ENCODE assay signal across 6 cellular contexts in genomic region chr6:3003226-3003625, GRCh38. TPM values are rescaled to one million over a fixed set of nuclear protein-coding genes. Genes with fewer than 3 reads are reported as not detected.
DNase-seq lines count a peak whose midpoint lies in the region; ATAC-seq and TF ChIP-seq lines count a peak whose summit lies in the region.
"Not testable (repeated sequence)": the region's sequence is repeated elsewhere in the genome, so short reads cannot be mapped to it uniquely, and the experiment has no call there.

No MANE protein-coding gene starts in this region.

- not testable (repeated sequence) for H4K91ac ChIP-seq in H9 (ENCODE audit: insufficient read length, low read depth, low read length)

- CTCF ChIA-PET in WTC11 (lab: Charles Lee) = interaction anchor here (2.6 to 2.9 kb wide), 2 partner anchors 15 to 50 kb away, joined by 15 to 25 read pairs; no protein-coding TSS in a partner anchor

- not testable (repeated sequence) for H3K14ac ChIP-seq in H9 (ENCODE audit: insufficient read depth, low read length)

- no CpG with 5 or more reads among the region's 5 CpGs for WGBS in H9 (ENCODE audit: extremely low coverage, insufficient read length, low lambda C conversion rate)

- not testable (repeated sequence) for H4K20me1 ChIP-seq in H9 (ENCODE audit: control insufficient read depth, insufficient read depth, insufficient read length)

- not testable (repeated sequence) for H3K23ac ChIP-seq in H9 (ENCODE audit: insufficient read length, low read depth, low read length)

- H3K27ac ChIP-seq in H9 (ENCODE audit: insufficient read length, low read depth, low read length) = not testable (repeated sequence)
- peak overlapping the region; percentile 90 to 96 (median 91) for H3K27ac ChIP-seq in gastrocnemius medialis

- H3K27me3 Mint-ChIP-seq in H9 (ENCODE audit: low read depth); WTC11 (ENCODE audit: low read depth); activated T-helper 2 cell treated with anti-CD3 and anti-CD28 coated beads, Interferon-gamma antibody, Interleukin-2, Interleukin-4, amounts not matched to agents 10 μg/mL and 5 μg/mL and 100 μg/mL, durations not matched to agents 14 hours and 24 hours and 36 hours (ENCODE audit: low read depth); central memory CD8-positive, alpha-beta T cell; neural crest cell (ENCODE audit: low read depth): not testable (repeated sequence)

- POLR2A ChIA-PET in WTC11 (lab: Charles Lee) = not testable (repeated sequence)

- H3K36me3 ChIP-seq in gastrocnemius medialis = peaks cover 2 to 41% of the 10 kb centered on the region in 2 donors

- H3K9me3 ChIP-seq in H9 (ENCODE audit: control insufficient read depth, low read depth, low read length); gastrocnemius medialis: not testable (repeated sequence)

- DNase-seq in H9; WTC11 (ENCODE audit: low spot score); activated T-helper 2 cell treated with anti-CD3 and anti-CD28 coated beads, Interferon-gamma antibody, Interleukin-2, Interleukin-4, amounts not matched to agents 10 μg/mL and 5 μg/mL and 100 μg/mL, durations not matched to agents 14 hours and 24 hours and 36 hours (ENCODE audit: low spot score); central memory CD8-positive, alpha-beta T cell (ENCODE audit: low spot score in 2 of 2); neural crest cell (ENCODE audit: low read depth, low spot score); gastrocnemius medialis: not testable (repeated sequence)

- not testable (repeated sequence) for H2BK120ac ChIP-seq in H9 (ENCODE audit: low read depth, low read length, poor library complexity, severe bottlenecking)

- in situ Hi-C loops in gastrocnemius medialis (cut with MboI; ENCODE audit: low sequenced_read_pairs in 4 of 4) = not testable (repeated sequence)

- H2BK20ac ChIP-seq in H9 (ENCODE audit: low read depth, low read length, poor library complexity, severe bottlenecking) = not testable (repeated sequence)

- H3K18ac ChIP-seq in H9 (ENCODE audit: insufficient read length, low read depth, low read length) = not testable (repeated sequence)

- H2BK5ac ChIP-seq in H9 (ENCODE audit: insufficient read length, low read length) = not testable (repeated sequence)

- not testable (repeated sequence) for H3K4me3 ChIP-seq in gastrocnemius medialis

- not testable (repeated sequence) for H3K27me3 ChIP-seq in H9 (ENCODE audit: insufficient read depth, low read length); gastrocnemius medialis

- H3K9me3 Mint-ChIP-seq in H9; WTC11; activated T-helper 2 cell treated with anti-CD3 and anti-CD28 coated beads, Interferon-gamma antibody, Interleukin-2, Interleukin-4, amounts not matched to agents 10 μg/mL and 5 μg/mL and 100 μg/mL, durations not matched to agents 14 hours and 24 hours and 36 hours; central memory CD8-positive, alpha-beta T cell; neural crest cell: not testable (repeated sequence)

- peak overlapping the region in 1 of 2 experiments; percentile 36; a peak in 1 of 5 replicates for H3K4me3 Mint-ChIP-seq in H9
- not testable (repeated sequence) for H3K4me3 Mint-ChIP-seq in WTC11; activated T-helper 2 cell treated with anti-CD3 and anti-CD28 coated beads, Interferon-gamma antibody, Interleukin-2, Interleukin-4, amounts not matched to agents 10 μg/mL and 5 μg/mL and 100 μg/mL, durations not matched to agents 14 hours and 24 hours and 36 hours (ENCODE audit: low read depth); central memory CD8-positive, alpha-beta T cell
- H3K4me3 Mint-ChIP-seq in neural crest cell = peak overlapping the region; percentile 58

- not testable (repeated sequence) for H2AFZ ChIP-seq in H9 (ENCODE audit: low read length)

- intact Hi-C loops in activated T-helper 2 cell treated with anti-CD3 and anti-CD28 coated beads, Interferon-gamma antibody, Interleukin-2, Interleukin-4, amounts not matched to agents 10 μg/mL and 5 μg/mL and 100 μg/mL, durations not matched to agents 14 hours and 24 hours and 36 hours (cut with micrococcal nuclease) = not testable (repeated sequence)
- intact Hi-C loops in gastrocnemius medialis (cut with DNase I; ENCODE audit: low total_unique reads) = loop anchor here (5.0 kb wide), 1 partner anchor 254 kb away; the partner anchor contains the start of gene PSMG4

- H3K79me1 ChIP-seq in H9 (ENCODE audit: insufficient read depth, low read depth, low read length, poor library complexity, severe bottlenecking) = not testable (repeated sequence)

- H3K27ac Mint-ChIP-seq in H9 (peak overlapping the region in 2 of 3 experiments; percentile 36 to 78; a peak in 3 of 7 replicates), WTC11 (peak overlapping the region; percentile 83; the same call in 1 of the 2 replicates)
- peak overlapping the region; percentile 20 for H3K27ac Mint-ChIP-seq in activated T-helper 2 cell treated with anti-CD3 and anti-CD28 coated beads, Interferon-gamma antibody, Interleukin-2, Interleukin-4, amounts not matched to agents 10 μg/mL and 5 μg/mL and 100 μg/mL, durations not matched to agents 14 hours and 24 hours and 36 hours
- peak overlapping the region; percentile 71 for H3K27ac Mint-ChIP-seq in central memory CD8-positive, alpha-beta T cell (ENCODE audit: low read depth)
- not testable (repeated sequence) for H3K27ac Mint-ChIP-seq in neural crest cell (ENCODE audit: unreplicated experiment)

- H3K36me3 Mint-ChIP-seq in H9 (ENCODE audit: insufficient read depth in 1 of 3, low read depth in 3 of 3) (peaks cover 42 to 56% (median 52%) of the 10 kb centered on the region in 3 experiments), WTC11 (peaks cover 47% of the 10 kb centered on the region), neural crest cell (ENCODE audit: low read depth) (peaks cover 14% of the 10 kb centered on the region)
- H3K36me3 Mint-ChIP-seq in activated T-helper 2 cell treated with anti-CD3 and anti-CD28 coated beads, Interferon-gamma antibody, Interleukin-2, Interleukin-4, amounts not matched to agents 10 μg/mL and 5 μg/mL and 100 μg/mL, durations not matched to agents 14 hours and 24 hours and 36 hours (ENCODE audit: low read depth) = peaks cover 48% of the 10 kb centered on the region
- peaks cover 30% of the 10 kb centered on the region for H3K36me3 Mint-ChIP-seq in central memory CD8-positive, alpha-beta T cell (ENCODE audit: insufficient read depth)

- not testable (repeated sequence) for H3K79me2 ChIP-seq in H9 (ENCODE audit: insufficient read depth, low read length)

- not testable (repeated sequence) for H2BK12ac ChIP-seq in H9 (ENCODE audit: insufficient read length, low read depth, low read length)

- TF ChIP-seq CTCF in H9 (conservative IDR thresholded peaks at IDR 0.05); WTC11 (IDR thresholded peaks at IDR 0.05); neural crest cell (conservative IDR thresholded peaks at IDR 0.05); gastrocnemius medialis (IDR thresholded peaks at IDR 0.05 in 4 of 5, conservative IDR thresholded peaks at IDR 0.05 in 1 of 5): not testable (repeated sequence)

- H3T11ph ChIP-seq in H9 (ENCODE audit: low read length) = not testable (repeated sequence)

- ATAC-seq in WTC11; central memory CD8-positive, alpha-beta T cell (replicated peaks; ENCODE audit: extremely low read depth, poor library complexity, severe bottlenecking); gastrocnemius medialis: not testable (repeated sequence)

- not testable (repeated sequence) for H2AK5ac ChIP-seq in H9 (ENCODE audit: insufficient read length, low read length)

- not testable (repeated sequence) for H3K4me1 ChIP-seq in H9 (ENCODE audit: insufficient read depth, low read length)
- H3K4me1 ChIP-seq in gastrocnemius medialis = peaks cover 21 to 32% of the 10 kb centered on the region in 2 donors

- H3K4ac ChIP-seq in H9 (ENCODE audit: low read depth, low read length) = not testable (repeated sequence)

- not testable (repeated sequence) for H3K4me2 ChIP-seq in H9 (ENCODE audit: insufficient read depth, insufficient read length, low read length)

- peaks cover 46 to 55% of the 10 kb centered on the region in 2 experiments for H3K4me1 Mint-ChIP-seq in H9
- peaks cover 60% of the 10 kb centered on the region for H3K4me1 Mint-ChIP-seq in WTC11
- peaks cover 24% of the 10 kb centered on the region for H3K4me1 Mint-ChIP-seq in activated T-helper 2 cell treated with anti-CD3 and anti-CD28 coated beads, Interferon-gamma antibody, Interleukin-2, Interleukin-4, amounts not matched to agents 10 μg/mL and 5 μg/mL and 100 μg/mL, durations not matched to agents 14 hours and 24 hours and 36 hours (ENCODE audit: low read depth)
- peaks cover 26% of the 10 kb centered on the region for H3K4me1 Mint-ChIP-seq in central memory CD8-positive, alpha-beta T cell
- H3K4me1 Mint-ChIP-seq in neural crest cell = peaks cover 21% of the 10 kb centered on the region

- not testable (repeated sequence) for H2BK15ac ChIP-seq in H9 (ENCODE audit: low read depth, low read length)

- not testable (repeated sequence) for H4K8ac ChIP-seq in H9 (replicated peaks; ENCODE audit: insufficient read length, low read depth, low read length)

- not testable (repeated sequence) for H3K56ac ChIP-seq in H9 (ENCODE audit: insufficient read length, low read depth, low read length)

- not testable (repeated sequence) for TF ChIP-seq POLR2A in gastrocnemius medialis (IDR thresholded peaks at IDR 0.05)

- peaks cover 14% of the 10 kb centered on the region for H3K23me2 ChIP-seq in H9 (ENCODE audit: insufficient read length, low read depth, low read length, poor library complexity, severe bottlenecking)

- H3K9ac ChIP-seq in H9 (ENCODE audit: extremely low read depth, insufficient read length, low read length) = not testable (repeated sequence)

- H4K5ac ChIP-seq in H9 (ENCODE audit: insufficient read length, low read depth, low read length) = not testable (repeated sequence)

RNA-seq across cellular contexts. Expression of gene NQO2, which starts 3.5 kb away (rescaled TPM):
- total RNA-seq in H9 (2021) (105 and 106 TPM in 2 replicates), WTC11 (2021) (119 to 152 TPM (median 150 TPM) in 3 replicates), neural crest cell (21.4 and 21.5 TPM in 2 replicates), gastrocnemius medialis (10 to 100 TPM; 46.7 to 94.5 (median 60.3) TPM)
- 42.5 and 45.6 TPM in 2 replicates for total RNA-seq in activated T-helper 2 cell treated with anti-CD3 and anti-CD28 coated beads, Interferon-gamma antibody, Interleukin-2, Interleukin-4, amounts not matched to agents 10 μg/mL and 5 μg/mL and 100 μg/mL, durations not matched to agents 14 hours and 24 hours and 36 hours

RNA-seq across cellular contexts. Expression of gene SERPINB6, which starts 31.9 kb away (rescaled TPM):
- total RNA-seq in H9 (2021) = 39.0 and 40.6 TPM in 2 replicates
- 28.0 to 33.7 TPM (median 32.9 TPM) in 3 replicates for total RNA-seq in WTC11 (2021)
- 72.0 and 73.0 TPM in 2 replicates for total RNA-seq in activated T-helper 2 cell treated with anti-CD3 and anti-CD28 coated beads, Interferon-gamma antibody, Interleukin-2, Interleukin-4, amounts not matched to agents 10 μg/mL and 5 μg/mL and 100 μg/mL, durations not matched to agents 14 hours and 24 hours and 36 hours
- 20.1 and 21.3 TPM in 2 replicates for total RNA-seq in neural crest cell
- total RNA-seq in gastrocnemius medialis = 100 to 1,000 TPM; 114 to 260 (median 189) TPM
